Comparison of ENCODE assay signal across 8 cellular contexts in genomic region chr5:61333351-61334223, GRCh38. TPM values are rescaled to one million over a fixed set of nuclear protein-coding genes. Genes with fewer than 3 reads are reported as not detected.
A peak's percentile ranks its signal among the peaks of the same experiment; 100 is the strongest.
DNase-seq lines count a peak whose midpoint lies in the region; ATAC-seq and TF ChIP-seq lines count a peak whose summit lies in the region.

No MANE protein-coding gene starts in this region.

- no peak overlapping the region for H3K27ac ChIP-seq in HL-60 (replicated peaks)

- no peaks in the 10 kb centered on the region for H3K27me3 ChIP-seq in HL-60 (ENCODE audit: insufficient read depth, poor library complexity, severe bottlenecking)

- no peak for ATAC-seq in stimulated activated effector memory CD8-positive, alpha-beta T cell treated with anti-CD3 and anti-CD28 coated beads, Interleukin-12 subunit alpha, Interleukin-12 subunit beta, amount 100 ng/mL, for 72 hours
- ATAC-seq in GM18520 (IDR thresholded peaks at IDR 0.05; ENCODE audit: unreplicated experiment): no peak

- DNase-seq in CD1c-positive myeloid dendritic cell (ENCODE audit: extremely low spot score) (peak; percentile 84), HL-60 (ENCODE audit: low read depth in 1 of 2, low spot score in 1 of 2) (peak in 1 of 2 experiments; percentile 56), T-helper 9 cell (peak; percentile 15), chondrocyte (ENCODE audit: low spot score) (no peak), left kidney (ENCODE audit: low read depth, low spot score) (peak; percentile 81), DMS153 treated with DMSO at 0.1 percent for 48 hours (lab: John Stamatoyannopoulos, UW; ENCODE audit: unreplicated experiment) (no peak)
- DNase-seq in stimulated activated effector memory CD8-positive, alpha-beta T cell treated with anti-CD3 and anti-CD28 coated beads, Interleukin-12 subunit alpha, Interleukin-12 subunit beta, amount 100 ng/mL, for 72 hours (ENCODE audit: low spot score in 2 of 2): peak; percentile 25 to 62

- no peaks in the 10 kb centered on the region for H3K9me3 Mint-ChIP-seq in chondrocyte (ENCODE audit: low read depth)
- peaks cover 1% of the 10 kb centered on the region for H3K9me3 Mint-ChIP-seq in stimulated activated effector memory CD8-positive, alpha-beta T cell treated with anti-CD3 and anti-CD28 coated beads, Interleukin-12 subunit alpha, Interleukin-12 subunit beta, amount 100 ng/mL, for 72 hours

- peaks cover 2% of the 10 kb centered on the region for H3K36me3 Mint-ChIP-seq in chondrocyte (ENCODE audit: low read depth)
- H3K36me3 Mint-ChIP-seq in stimulated activated effector memory CD8-positive, alpha-beta T cell treated with anti-CD3 and anti-CD28 coated beads, Interleukin-12 subunit alpha, Interleukin-12 subunit beta, amount 100 ng/mL, for 72 hours: peaks cover 53% of the 10 kb centered on the region

- TF ChIP-seq CTCF in HL-60 (IDR thresholded peaks at IDR 0.05; ENCODE audit: insufficient read depth, low read length) (no peak), chondrocyte (IDR thresholded peaks at IDR 0.05) (peak; percentile 12)

- H3K4me3 Mint-ChIP-seq in chondrocyte (ENCODE audit: unreplicated experiment): peak overlapping the region; percentile 85
- H3K4me3 Mint-ChIP-seq in stimulated activated effector memory CD8-positive, alpha-beta T cell treated with anti-CD3 and anti-CD28 coated beads, Interleukin-12 subunit alpha, Interleukin-12 subunit beta, amount 100 ng/mL, for 72 hours: peak overlapping the region; percentile 88

- peak overlapping the region; percentile 67 for H3K4me3 ChIP-seq in HL-60 (replicated peaks; ENCODE audit: insufficient read depth, low read length)

- H3K4me1 Mint-ChIP-seq in chondrocyte (ENCODE audit: low read depth): peaks cover 57% of the 10 kb centered on the region
- H3K4me1 Mint-ChIP-seq in stimulated activated effector memory CD8-positive, alpha-beta T cell treated with anti-CD3 and anti-CD28 coated beads, Interleukin-12 subunit alpha, Interleukin-12 subunit beta, amount 100 ng/mL, for 72 hours: peaks cover 58% of the 10 kb centered on the region

- H3K27ac Mint-ChIP-seq in chondrocyte (ENCODE audit: unreplicated experiment): peak overlapping the region; percentile 88
- H3K27ac Mint-ChIP-seq in stimulated activated effector memory CD8-positive, alpha-beta T cell treated with anti-CD3 and anti-CD28 coated beads, Interleukin-12 subunit alpha, Interleukin-12 subunit beta, amount 100 ng/mL, for 72 hours: peak overlapping the region; percentile 86

- H3K27me3 Mint-ChIP-seq in chondrocyte (ENCODE audit: low read depth): no peaks in the 10 kb centered on the region

RNA-seq across cellular contexts. Expression of gene ZSWIM6, which starts 1.5 kb away (rescaled TPM):
- total RNA-seq in chondrocyte: 20.2 to 20.7 TPM (median 20.3 TPM) in 3 replicates

Comparison
In these comparisons a context has a peak if more than half of its experiments do, and no peak if none do; other contexts are left out.
1. DNase-seq: peak in CD1c-positive myeloid dendritic cell (single experiment), T-helper 9 cell (single experiment), left kidney (single experiment) and stimulated activated effector memory CD8-positive, alpha-beta T cell treated with anti-CD3 and anti-CD28 coated beads, Interleukin-12 subunit alpha, Interleukin-12 subunit beta, amount 100 ng/mL, for 72 hours (2 of 2); none in chondrocyte (single experiment) and DMS153 treated with DMSO at 0.1 percent for 48 hours (single experiment).